Comparison of ENCODE assay signal across 16 cellular contexts in the genomic region with DNA sequence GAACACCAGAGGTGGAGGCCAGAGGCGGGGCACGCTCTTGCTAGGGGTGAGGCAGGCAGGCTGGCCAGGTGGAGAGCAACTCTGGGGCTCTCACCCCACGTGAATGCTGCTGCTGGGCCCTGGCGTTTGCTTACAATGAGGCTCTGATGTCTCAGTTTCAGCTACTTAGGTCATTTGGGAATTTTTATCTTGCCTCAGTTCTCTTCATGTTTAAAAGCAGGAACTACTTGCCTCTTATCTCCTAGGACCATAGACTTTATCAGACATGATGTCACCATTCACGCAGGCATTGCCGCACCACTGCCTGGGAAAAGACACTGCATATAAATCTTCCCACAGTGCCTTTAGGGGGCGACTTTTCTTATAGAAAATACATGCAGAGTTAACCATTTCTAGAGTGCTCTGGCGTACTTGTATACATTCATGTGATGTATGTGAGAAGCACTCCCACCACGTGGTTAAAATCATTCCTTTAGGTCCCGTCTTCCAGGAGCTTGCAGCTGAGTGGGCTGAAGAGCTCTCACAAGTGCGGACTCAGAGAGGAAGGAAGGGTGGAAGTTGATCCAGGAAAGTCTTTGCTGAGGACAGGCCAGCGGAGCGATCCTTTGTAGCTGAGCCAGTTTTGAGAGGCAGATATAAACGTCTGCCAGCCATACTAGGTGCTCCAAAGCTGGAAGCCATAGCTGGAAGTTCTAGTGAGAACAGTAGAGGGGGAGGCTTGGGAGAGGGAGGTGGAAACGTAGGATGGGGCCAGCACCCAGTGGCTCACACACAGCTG.
DNase-seq lines count a peak whose midpoint lies in the region; ATAC-seq and TF ChIP-seq lines count a peak whose summit lies in the region.
"Had no signal": no experiment of that assay in that cellular context is flagged by ENCODE, and none has a peak within 500 bp of the region (broad histone marks: within the 10 kb centered on the region; RNA-seq: fewer than 3 reads in every experiment).

No MANE protein-coding gene starts in this region.

- TF ChIP-seq CTCF in cardiac muscle cell (IDR thresholded peaks at IDR 0.05; ENCODE audit: low read depth, low read length) (peak; percentile 26), brain microvascular endothelial cell (IDR thresholded peaks at IDR 0.05; ENCODE audit: low read depth, low read length, missing control alignments) (peak; percentile 9), upper lobe of left lung (IDR thresholded peaks at IDR 0.05) (no peak)

- DNase-seq in cardiac muscle cell (ENCODE audit: low read depth in 1 of 2, low spot score in 1 of 2) (peak; percentile 43 to 80), Right ventricle myocardium inferior (ENCODE audit: missing footprints) (no peak), brain microvascular endothelial cell (peak; percentile 76), left kidney (ENCODE audit: low read depth, low spot score) (peak; percentile 47), upper lobe of left lung (peak in 1 of 2 donors; percentile 43), SW 1271 (lab: John Stamatoyannopoulos, UW) (no peak)
- DNase-seq: ACHN; activated CD8-positive, alpha-beta memory T cell treated with anti-CD3 and anti-CD28 coated beads, Interleukin-2, amount 50 U/mL, for 48 hours; activated naive CD8-positive, alpha-beta T cell treated with anti-CD3 and anti-CD28 coated beads, Interleukin-2, amount 50 U/mL, for 24 hours; dorsolateral prefrontal cortex; mammary epithelial cell; NCI-H1048; NCI-H510A treated with DMSO at 0.1 percent for 48 hours; stimulated activated CD8-positive, alpha-beta memory T cell treated with anti-CD3 and anti-CD28 coated beads, Interleukin-4, amount 100 ng/mL, for 48 hours had no signal

- in situ Hi-C loops in brain microvascular endothelial cell (cut with HindIII; ENCODE audit: low pct_ligation_motif_present, low sequenced_read_pairs) = no loop called here

- H3K9me3 ChIP-seq in cardiac muscle cell (ENCODE audit: low read depth) = no peaks in the 10 kb centered on the region
- H3K9me3 ChIP-seq in upper lobe of left lung = no peaks in the 10 kb centered on the region

- WGBS in upper lobe of left lung, 2 donors = 31 to 43% methylated on average over 10 to 15 of the region's 15 CpGs

- peak overlapping the region; percentile 87 for H3K27ac ChIP-seq in cardiac muscle cell
- peak overlapping the region; percentile 26 for H3K27ac ChIP-seq in brain microvascular endothelial cell
- peak overlapping the region; percentile 24 to 71 (median 58) for H3K27ac ChIP-seq in upper lobe of left lung

- intact Hi-C loops in Right ventricle myocardium inferior (cut with DNase I) = loop anchor here (5.0 to 10.0 kb wide), 2 partner anchors 112 to 239 kb away; no protein-coding TSS in a partner anchor

- TF ChIP-seq EP300 in upper lobe of left lung (IDR thresholded peaks at IDR 0.05) = peak in 2 of 4 donors; percentile 63 to 68

- ATAC-seq in Right ventricle myocardium inferior = no peak
- peak in 1 of 2 donors; percentile 46 for ATAC-seq in upper lobe of left lung (ENCODE audit: low FRiP score in 2 of 2)
- ATAC-seq in HG02870 (IDR thresholded peaks at IDR 0.05; ENCODE audit: unreplicated experiment) = no peak
- no peak for ATAC-seq in HG02588 (IDR thresholded peaks at IDR 0.05; ENCODE audit: unreplicated experiment)
- ATAC-seq: activated naive CD8-positive, alpha-beta T cell treated with anti-CD3 and anti-CD28 coated beads, Interleukin-2, amount 50 U/mL, for 24 hours had no signal

- no peak overlapping the region for H3K4me3 ChIP-seq in cardiac muscle cell
- no peak overlapping the region for H3K4me3 ChIP-seq in brain microvascular endothelial cell (ENCODE audit: low read depth, low read length)
- H3K4me3 ChIP-seq in upper lobe of left lung = no peak overlapping the region
- H3K4me3 ChIP-seq: dorsolateral prefrontal cortex had no signal

- no peaks in the 10 kb centered on the region for H3K27me3 ChIP-seq in cardiac muscle cell
- H3K27me3 ChIP-seq in brain microvascular endothelial cell (replicated peaks) = no peaks in the 10 kb centered on the region
- no peaks in the 10 kb centered on the region for H3K27me3 ChIP-seq in upper lobe of left lung

- peaks cover 51% of the 10 kb centered on the region for H3K4me1 ChIP-seq in cardiac muscle cell (ENCODE audit: low read depth)
- peaks cover 0 to 3% (median 3%) of the 10 kb centered on the region in 4 donors for H3K4me1 ChIP-seq in upper lobe of left lung

- no peak for TF ChIP-seq POLR2A in upper lobe of left lung (IDR thresholded peaks at IDR 0.05)

- H3K36me3 ChIP-seq in cardiac muscle cell (no peaks in the 10 kb centered on the region), brain microvascular endothelial cell (replicated peaks) (no peaks in the 10 kb centered on the region), upper lobe of left lung (no peaks in the 10 kb centered on the region)

Comparison
In these comparisons a context has a peak if more than half of its experiments do, and no peak if none do; other contexts are left out.
1. DNase-seq: peak in cardiac muscle cell (2 of 2), brain microvascular endothelial cell (single experiment) and left kidney (single experiment); none in Right ventricle myocardium inferior (single experiment) and SW 1271 (0 of 2).
2. H3K27ac ChIP-seq: peak in every context shown above with its lines; median percentile 87 in cardiac muscle cell; 58 in upper lobe of left lung; 26 in brain microvascular endothelial cell.
3. CTCF ChIP-seq: peak in cardiac muscle cell (single experiment) and brain microvascular endothelial cell (single experiment); none in upper lobe of left lung (0 of 6).